Comparison of ENCODE assay signal across 8 cellular contexts in the genomic region with DNA sequence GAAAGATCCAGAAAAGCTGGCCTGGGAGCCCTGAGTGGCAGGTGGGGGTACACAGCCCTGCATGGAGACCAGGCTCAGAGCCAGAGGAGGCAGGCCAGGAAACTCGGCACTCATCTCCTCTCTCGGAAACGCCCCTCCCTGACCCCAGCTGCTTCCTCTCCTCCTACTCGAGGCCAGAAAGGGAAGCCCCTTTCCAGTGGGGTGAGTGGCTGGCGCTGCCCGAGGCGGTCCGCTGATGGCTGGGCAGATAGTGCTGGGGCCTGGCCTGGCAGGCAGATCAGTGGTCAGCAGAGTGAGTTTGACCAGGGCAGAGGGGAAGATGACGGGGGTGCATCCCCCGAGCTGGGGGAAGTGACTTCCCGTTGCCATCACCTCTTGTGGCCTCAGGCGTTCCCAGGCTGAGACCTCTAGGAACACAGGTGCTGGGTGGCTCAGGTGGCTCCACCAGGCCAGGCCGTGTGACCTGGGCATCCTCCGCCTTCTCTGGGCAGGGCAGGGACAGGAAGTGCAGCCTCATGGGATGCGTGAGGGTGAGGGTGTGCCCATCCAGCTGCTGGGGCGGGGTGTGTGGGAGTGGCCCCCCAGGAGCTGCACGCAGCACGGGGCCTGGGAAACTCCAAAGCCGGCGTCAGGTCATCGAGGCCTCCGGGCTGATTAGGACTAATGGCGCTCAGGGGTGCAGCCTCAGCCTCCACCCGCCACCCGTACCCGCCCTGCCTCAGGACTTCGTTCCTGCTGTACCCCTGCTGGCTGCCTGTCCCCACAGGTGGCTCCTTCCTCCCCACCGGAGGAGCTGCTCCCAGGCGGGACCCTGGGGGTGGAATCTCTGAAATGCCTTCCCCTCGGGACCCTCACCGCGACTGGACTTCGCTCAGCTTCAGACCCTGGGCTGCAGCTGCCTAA. TPM values are rescaled to one million over a fixed set of nuclear protein-coding genes. Genes with fewer than 3 reads are reported as not detected.
DNase-seq lines count a peak whose midpoint lies in the region; ATAC-seq and TF ChIP-seq lines count a peak whose summit lies in the region.

No MANE protein-coding gene starts in this region.

- peaks cover 12% of the 10 kb centered on the region for H3K36me3 Mint-ChIP-seq in activated CD4-positive, alpha-beta T cell treated with anti-CD3 and anti-CD28 coated beads, Interleukin-2, amount 10 ng/mL, durations not matched to agents 24 days and 14 days (ENCODE audit: low read depth)

- intact Hi-C loops in activated CD4-positive, alpha-beta T cell treated with anti-CD3 and anti-CD28 coated beads, Interleukin-2, amount 10 ng/mL, durations not matched to agents 24 days and 14 days (cut with micrococcal nuclease), result loop anchor here (1.0 to 5.0 kb wide), 4 partner anchors 11 to 51 kb away; no protein-coding TSS in a partner anchor
- intact Hi-C loops in esophagus muscularis mucosa (cut with DNase I), result no loop called here
- intact Hi-C loops in psoas muscle (cut with DNase I), result no loop called here
- intact Hi-C loops in A673 (cut with micrococcal nuclease; ENCODE audit: unreplicated experiment), result no loop called here

- H3K27ac ChIP-seq in esophagus muscularis mucosa (replicated peaks in 1 of 4), result peak overlapping the region; percentile 67 to 82 (median 80)
- no peak overlapping the region for H3K27ac ChIP-seq in psoas muscle
- no peak overlapping the region for H3K27ac ChIP-seq in A673 (ENCODE audit: low read depth, low read length, poor library complexity, severe bottlenecking)
- H3K27ac ChIP-seq in brain microvascular endothelial cell, result no peak overlapping the region

- CTCF ChIA-PET in A673 (lab: Charles Lee), result no interaction called here

- H3K4me1 ChIP-seq in esophagus muscularis mucosa (peaks cover 96 to 97% (median 97%) of the 10 kb centered on the region in 4 donors), psoas muscle (peaks cover 46% of the 10 kb centered on the region), A673 (ENCODE audit: insufficient read depth, low read length, poor library complexity, severe bottlenecking) (peaks cover 23% of the 10 kb centered on the region)

- no peaks in the 10 kb centered on the region for H3K9me3 Mint-ChIP-seq in activated CD4-positive, alpha-beta T cell treated with anti-CD3 and anti-CD28 coated beads, Interleukin-2, amount 10 ng/mL, durations not matched to agents 24 days and 14 days

- TF ChIP-seq CTCF in esophagus muscularis mucosa (IDR thresholded peaks at IDR 0.05), result no peak
- TF ChIP-seq CTCF in psoas muscle (IDR thresholded peaks at IDR 0.05), result no peak
- TF ChIP-seq CTCF in A673 (conservative IDR thresholded peaks at IDR 0.05; ENCODE audit: low read depth, low read length), result no peak
- no peak for TF ChIP-seq CTCF in brain microvascular endothelial cell (IDR thresholded peaks at IDR 0.05; ENCODE audit: low read depth, low read length, missing control alignments)

- ATAC-seq in psoas muscle, result peak in 2 of 4 donors; percentile 6 to 31

- no peaks in the 10 kb centered on the region for H3K36me3 ChIP-seq in esophagus muscularis mucosa
- H3K36me3 ChIP-seq in psoas muscle (ENCODE audit: insufficient read depth in 1 of 2, low read depth in 1 of 2), result no peaks in the 10 kb centered on the region
- no peaks in the 10 kb centered on the region for H3K36me3 ChIP-seq in A673 (ENCODE audit: insufficient read depth, low read length, poor library complexity, severe bottlenecking)
- no peaks in the 10 kb centered on the region for H3K36me3 ChIP-seq in brain microvascular endothelial cell (replicated peaks)

- peak overlapping the region; percentile 87 for H3K4me3 Mint-ChIP-seq in activated CD4-positive, alpha-beta T cell treated with anti-CD3 and anti-CD28 coated beads, Interleukin-2, amount 10 ng/mL, durations not matched to agents 24 days and 14 days

- H3K4me3 ChIP-seq in esophagus muscularis mucosa, result peak overlapping the region; percentile 25 to 48 (median 28)
- peak overlapping the region; percentile 34 for H3K4me3 ChIP-seq in psoas muscle
- no peak overlapping the region for H3K4me3 ChIP-seq in A673 (ENCODE audit: low read depth, low read length, poor library complexity, severe bottlenecking)
- H3K4me3 ChIP-seq in brain microvascular endothelial cell (ENCODE audit: low read depth, low read length), result no peak overlapping the region

- H3K27me3 ChIP-seq in esophagus muscularis mucosa (no peaks in the 10 kb centered on the region), psoas muscle (ENCODE audit: insufficient read depth in 3 of 3, low read length in 2 of 3) (no peaks in the 10 kb centered on the region), A673 (replicated peaks; ENCODE audit: insufficient read depth, low read depth, low read length, poor library complexity) (no peaks in the 10 kb centered on the region), brain microvascular endothelial cell (replicated peaks) (no peaks in the 10 kb centered on the region)

- no peak for TF ChIP-seq EP300 in esophagus muscularis mucosa (IDR thresholded peaks at IDR 0.05)

- H3K27ac Mint-ChIP-seq in activated CD4-positive, alpha-beta T cell treated with anti-CD3 and anti-CD28 coated beads, Interleukin-2, amount 10 ng/mL, durations not matched to agents 24 days and 14 days, result peak overlapping the region; percentile 92

- POLR2A ChIA-PET in A673 (lab: Charles Lee; ENCODE audit: low non-redundant PET), result no interaction called here

- H3K27me3 Mint-ChIP-seq in activated CD4-positive, alpha-beta T cell treated with anti-CD3 and anti-CD28 coated beads, Interleukin-2, amount 10 ng/mL, durations not matched to agents 24 days and 14 days, result no peaks in the 10 kb centered on the region

- no peak for TF ChIP-seq POLR2A in esophagus muscularis mucosa (IDR thresholded peaks at IDR 0.05; ENCODE audit: low read depth)

- no TSS peak for BruUV-seq in A673 (replicated peaks; lab: Mats Ljungman, UMichigan)

- 42% methylated on average over 12 of the region's 33 CpGs for WGBS in esophagus muscularis mucosa
- 62 to 64% (median 62%) methylated on average over 32 to 33 of the region's 33 CpGs for WGBS in psoas muscle, 3 donors

- in situ Hi-C loops in brain microvascular endothelial cell (cut with HindIII; ENCODE audit: low pct_ligation_motif_present, low sequenced_read_pairs), result no loop called here

- peaks cover 56% of the 10 kb centered on the region for H3K4me1 Mint-ChIP-seq in activated CD4-positive, alpha-beta T cell treated with anti-CD3 and anti-CD28 coated beads, Interleukin-2, amount 10 ng/mL, durations not matched to agents 24 days and 14 days

- no peaks in the 10 kb centered on the region for H3K9me3 ChIP-seq in esophagus muscularis mucosa
- H3K9me3 ChIP-seq in psoas muscle, result no peaks in the 10 kb centered on the region
- no peaks in the 10 kb centered on the region for H3K9me3 ChIP-seq in A673 (ENCODE audit: low read depth, low read length, poor library complexity, severe bottlenecking)

- peak; percentile 39 for DNase-seq in SIG-M5 treated with dmso at 0.1 percent for 504 hours (lab: John Stamatoyannopoulos, UW; ENCODE audit: unreplicated experiment)
- DNase-seq in SIG-M5 (lab: John Stamatoyannopoulos, UW), result no peak
- peak in 65 of 76 experiments; percentile 7 to 75 (median 55) for DNase-seq in HUDEP-2 (lab: John Stamatoyannopoulos, UW; ENCODE audit: unreplicated experiment in 76 of 76)
- peak; percentile 87 for DNase-seq in activated CD4-positive, alpha-beta T cell treated with anti-CD3 and anti-CD28 coated beads, Interleukin-2, amount 10 ng/mL, durations not matched to agents 24 days and 14 days
- no peak for DNase-seq in esophagus muscularis mucosa (ENCODE audit: extremely low spot score)
- peak; percentile 63 to 82 for DNase-seq in psoas muscle
- DNase-seq in A673 (ENCODE audit: low spot score), result no peak
- no peak for DNase-seq in brain microvascular endothelial cell

RNA-seq across cellular contexts. Expression of gene SH3BP2, which starts 5.8 kb away (rescaled TPM):
- 83.9 and 88.5 TPM in 2 replicates for total RNA-seq in activated CD4-positive, alpha-beta T cell treated with anti-CD3 and anti-CD28 coated beads, Interleukin-2, amount 10 ng/mL, durations not matched to agents 24 days and 14 days
- total RNA-seq in esophagus muscularis mucosa (10 to 100 TPM; 25.2 to 34.5 (median 31.5) TPM), psoas muscle (10 to 100 TPM; 12.4 to 18.1 (median 13.9) TPM), A673 (2021) (34.4 and 37.7 TPM in 2 replicates)
- 10 to 100 TPM in 1 of 3 donors, 1 to 10 TPM in 2; 7.1 to 13.1 (median 8.0) TPM for polyA plus RNA-seq in psoas muscle

RNA-seq across cellular contexts. Expression of gene TNIP2, which starts 42.5 kb away (rescaled TPM):
- total RNA-seq in activated CD4-positive, alpha-beta T cell treated with anti-CD3 and anti-CD28 coated beads, Interleukin-2, amount 10 ng/mL, durations not matched to agents 24 days and 14 days, result 98.7 and 99.6 TPM in 2 replicates
- 10 to 100 TPM; 56.1 to 85.5 (median 75.4) TPM for total RNA-seq in esophagus muscularis mucosa
- 10 to 100 TPM; 16.3 to 44.6 (median 32.4) TPM for total RNA-seq in psoas muscle
- 10 to 100 TPM; 45.9 to 66.2 (median 59.5) TPM for polyA plus RNA-seq in psoas muscle
- total RNA-seq in A673 (2021), result 31.9 and 32.5 TPM in 2 replicates

RNA-seq across cellular contexts. Expression of gene ADD1, which starts 45.0 kb away (rescaled TPM):
- total RNA-seq in activated CD4-positive, alpha-beta T cell treated with anti-CD3 and anti-CD28 coated beads, Interleukin-2, amount 10 ng/mL, durations not matched to agents 24 days and 14 days, result 187 and 198 TPM in 2 replicates
- total RNA-seq in esophagus muscularis mucosa, result 100 to 1,000 TPM; 253 to 402 (median 311) TPM
- total RNA-seq in psoas muscle, result 100 to 1,000 TPM; 163 to 214 (median 187) TPM
- 100 to 1,000 TPM; 124 to 224 (median 126) TPM for polyA plus RNA-seq in psoas muscle
- total RNA-seq in A673 (2021), result 232 and 237 TPM in 2 replicates

Comparison
In these comparisons a context has a peak if more than half of its experiments do, and no peak if none do; other contexts are left out.
1. DNase-seq: peak in SIG-M5 treated with dmso at 0.1 percent for 504 hours (single experiment), HUDEP-2 (65 of 76), activated CD4-positive, alpha-beta T cell treated with anti-CD3 and anti-CD28 coated beads, Interleukin-2, amount 10 ng/mL, durations not matched to agents 24 days and 14 days (single experiment) and psoas muscle (2 of 2); none in SIG-M5 (single experiment), esophagus muscularis mucosa (single experiment), A673 (single experiment) and brain microvascular endothelial cell (single experiment).
2. H3K27ac ChIP-seq: peak in esophagus muscularis mucosa (4 of 4); none in psoas muscle (single experiment), A673 (single experiment) and brain microvascular endothelial cell (single experiment).
3. H3K4me3 ChIP-seq: peak in esophagus muscularis mucosa (4 of 4) and psoas muscle (single experiment); none in A673 (single experiment) and brain microvascular endothelial cell (single experiment).